In the genomic region with DNA sequence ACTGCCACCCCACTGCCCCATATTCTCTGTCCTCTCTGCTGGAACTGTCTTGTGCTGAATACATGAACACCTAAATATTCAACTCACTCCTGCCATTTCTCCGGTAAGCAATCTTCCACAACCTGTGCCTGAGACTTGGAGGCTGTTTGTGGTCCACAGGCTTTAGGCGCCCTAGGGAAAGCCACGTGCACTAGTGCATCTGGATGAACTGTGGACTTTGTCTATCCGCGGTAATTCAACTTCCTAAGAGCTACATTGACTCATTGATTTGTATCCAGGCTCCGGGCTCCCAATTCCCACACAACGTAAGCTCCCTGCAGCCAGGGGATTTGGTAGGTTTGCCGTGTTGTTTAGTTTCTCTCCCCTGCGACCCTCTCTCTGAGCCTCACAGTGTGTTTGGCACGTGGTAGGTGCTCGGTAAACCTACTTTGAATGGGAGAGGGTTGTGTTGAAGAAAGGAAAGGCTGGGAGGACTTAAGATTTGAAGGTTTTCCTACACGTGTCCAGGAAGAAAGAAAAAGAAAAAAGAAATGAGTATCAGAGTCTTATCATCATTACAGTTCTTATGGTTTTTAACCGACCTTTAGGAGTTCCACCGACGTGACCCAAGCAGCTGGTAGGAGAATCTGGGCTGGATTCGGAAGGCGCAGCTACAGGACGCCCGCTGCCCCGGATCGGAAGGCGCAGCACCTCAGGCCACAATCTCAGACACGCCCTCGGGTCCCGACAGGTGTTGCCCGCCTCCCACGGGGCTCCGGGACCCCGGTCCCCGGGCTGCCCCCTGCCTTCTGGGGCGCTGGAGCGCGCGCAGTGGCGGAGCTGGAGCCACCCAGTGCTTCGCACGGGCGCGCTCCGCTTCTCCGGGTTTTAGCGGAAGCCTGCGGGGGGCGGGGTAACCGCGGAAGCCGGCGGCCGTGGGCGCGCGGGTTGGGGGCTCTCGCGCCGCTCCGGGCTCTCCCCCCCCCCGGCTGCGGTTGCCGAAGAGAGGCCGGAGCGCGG, we compare ENCODE assay signal across 10 cellular contexts.
DNase-seq lines count a peak whose midpoint lies in the region; FAIRE-seq and TF ChIP-seq lines count a peak whose summit lies in the region.
"Had no signal": no experiment of that assay in that cellular context is flagged by ENCODE, and none has a peak within 500 bp of the region (broad histone marks: within the 10 kb centered on the region; RNA-seq: fewer than 3 reads in every experiment).

No MANE protein-coding gene starts in this region.

- H3K9me3 Mint-ChIP-seq in activated T-cell treated with anti-CD3 and anti-CD28 coated beads, Interleukin-2, amount 50 U/mL, for 24 hours = peaks cover 2% of the 10 kb centered on the region

- no peak overlapping the region for H3K27ac ChIP-seq in suprapubic skin
- H3K27ac ChIP-seq: BLaER1 treated with 17β-estradiol and CSF1 and Interleukin-3, amounts not matched to agents 10 nM and 100 nM; GM23248 had no signal

- H3K27me3 ChIP-seq in kidney epithelial cell (ENCODE audit: control insufficient read depth, insufficient read depth, low read length) = peaks cover 29% of the 10 kb centered on the region
- peaks cover 44% of the 10 kb centered on the region for H3K27me3 ChIP-seq in suprapubic skin
- H3K27me3 ChIP-seq: BLaER1 treated with 17β-estradiol and CSF1 and Interleukin-3, amounts not matched to agents 10 nM and 100 nM had no signal

- H3K4me3 ChIP-seq in kidney epithelial cell (ENCODE audit: low read depth, low read length) = peak overlapping the region; percentile 33
- H3K4me3 ChIP-seq in suprapubic skin = peak overlapping the region; percentile 50
- H3K4me3 ChIP-seq: BLaER1 treated with 17β-estradiol and CSF1 and Interleukin-3, amounts not matched to agents 10 nM and 100 nM; GM23248 had no signal

- no peak for TF ChIP-seq POLR2A in suprapubic skin (IDR thresholded peaks at IDR 0.05)
- no peak for TF ChIP-seq POLR2A in GM12891 (IDR thresholded peaks at IDR 0.05; ENCODE audit: low read depth, low read length)

- peaks cover 4% of the 10 kb centered on the region for H3K4me1 Mint-ChIP-seq in activated T-cell treated with anti-CD3 and anti-CD28 coated beads, Interleukin-2, amount 50 U/mL, for 24 hours (ENCODE audit: low read depth)

- H3K4me1 ChIP-seq in suprapubic skin = peaks cover 22% of the 10 kb centered on the region
- H3K4me1 ChIP-seq: BLaER1 treated with 17β-estradiol and CSF1 and Interleukin-3, amounts not matched to agents 10 nM and 100 nM had no signal

- peaks cover 33% of the 10 kb centered on the region for H3K27me3 Mint-ChIP-seq in activated T-cell treated with anti-CD3 and anti-CD28 coated beads, Interleukin-2, amount 50 U/mL, for 24 hours

- H3K9me3 ChIP-seq in suprapubic skin = no peaks in the 10 kb centered on the region

- FAIRE-seq in GM12891 (lab: Jason Lieb, UNC) = no peak

- no peak for DNase-seq in activated T-cell treated with anti-CD3 and anti-CD28 coated beads, Interleukin-2, amount 50 U/mL, for 24 hours
- no peak for DNase-seq in activated T-cell treated with anti-CD3 and anti-CD28 coated beads for 4 hours
- DNase-seq in SK-N-DZ (ENCODE audit: low spot score) = peak; percentile 10
- DNase-seq in kidney epithelial cell (ENCODE audit: low read depth) = no peak
- no peak for DNase-seq in suprapubic skin (ENCODE audit: low spot score in 2 of 2)
- DNase-seq in AG08396 (ENCODE audit: low spot score) = no peak
- DNase-seq in GM12891 (ENCODE audit: insufficient read length, low spot score) = no peak
- no peak for DNase-seq in DMS79 treated with DMSO at 0.1 percent for 48 hours (lab: John Stamatoyannopoulos, UW)
- DNase-seq: GM23248 had no signal

- H3K36me3 Mint-ChIP-seq in activated T-cell treated with anti-CD3 and anti-CD28 coated beads, Interleukin-2, amount 50 U/mL, for 24 hours (ENCODE audit: low read depth) = no peaks in the 10 kb centered on the region

- H3K27ac Mint-ChIP-seq in activated T-cell treated with anti-CD3 and anti-CD28 coated beads, Interleukin-2, amount 50 U/mL, for 24 hours = peak overlapping the region; percentile 40

- TF ChIP-seq EP300 in suprapubic skin (IDR thresholded peaks at IDR 0.05) = no peak

- TF ChIP-seq CTCF in kidney epithelial cell (IDR thresholded peaks at IDR 0.05; ENCODE audit: insufficient read depth, low read length, poor library complexity, severe bottlenecking) = no peak
- TF ChIP-seq CTCF in suprapubic skin (IDR thresholded peaks at IDR 0.05) = no peak

- H3K4me3 Mint-ChIP-seq in activated T-cell treated with anti-CD3 and anti-CD28 coated beads, Interleukin-2, amount 50 U/mL, for 24 hours = peak overlapping the region; percentile 29

- WGBS in suprapubic skin = 26% methylated on average over 24 of the region's 62 CpGs

- H3K36me3 ChIP-seq in kidney epithelial cell (ENCODE audit: control insufficient read depth, insufficient read depth, low read length) (no peaks in the 10 kb centered on the region), suprapubic skin (no peaks in the 10 kb centered on the region)
- H3K36me3 ChIP-seq: BLaER1 treated with 17β-estradiol and CSF1 and Interleukin-3, amounts not matched to agents 10 nM and 100 nM had no signal

TF ChIP-seq in GM12891, 5 proteins besides CTCF, POLR2A, EP300 and RAD21:
- TF ChIP-seq PAX5 (IDR thresholded peaks at IDR 0.05; ENCODE audit: insufficient read depth, low read length, severe bottlenecking) (no peak), POU2F2 (IDR thresholded peaks at IDR 0.05; ENCODE audit: low read depth, low read length) (no peak), SPI1 (IDR thresholded peaks at IDR 0.05; ENCODE audit: low read depth, low read length) (no peak), POLR2AphosphoS5 (IDR thresholded peaks at IDR 0.05; ENCODE audit: low read depth, low read length) (no peak)
